ENCODE assay signal across 9 cellular contexts in genomic region chr6:75932067-75932466, GRCh38.
DNase-seq lines count a peak whose midpoint lies in the region; ATAC-seq and TF ChIP-seq lines count a peak whose summit lies in the region.
"Had no signal": no experiment of that assay in that cellular context is flagged by ENCODE, and none has a peak within 500 bp of the region (broad histone marks: within the 10 kb centered on the region; RNA-seq: fewer than 3 reads in every experiment).

No MANE protein-coding gene starts in this region.

- no peak overlapping the region for H3K4me3 ChIP-seq in Karpas-422 (ENCODE audit: low read length)
- no peak overlapping the region for H3K4me3 ChIP-seq in WERI-Rb-1 (ENCODE audit: low read depth, low read length)

- peak; percentile 71 for TF ChIP-seq CTCF in WERI-Rb-1 (IDR thresholded peaks at IDR 0.05; ENCODE audit: low read depth, low read length)
- TF ChIP-seq CTCF in CD4-positive, alpha-beta T cell (IDR thresholded peaks at IDR 0.05), result no peak

- no peaks in the 10 kb centered on the region for H3K79me2 ChIP-seq in Karpas-422 (ENCODE audit: low read length)

- H3K9me3 Mint-ChIP-seq in CD4-positive, alpha-beta T cell, result no peaks in the 10 kb centered on the region

- no peaks in the 10 kb centered on the region for H3K4me1 ChIP-seq in Karpas-422 (ENCODE audit: low read length)

- no peaks in the 10 kb centered on the region for H3K36me3 Mint-ChIP-seq in CD4-positive, alpha-beta T cell (ENCODE audit: low read depth)
- H3K36me3 Mint-ChIP-seq: CD4-positive, CD25-positive, alpha-beta regulatory T cell had no signal

- H3K9me3 ChIP-seq in Karpas-422 (ENCODE audit: low read length) (no peaks in the 10 kb centered on the region), WERI-Rb-1 (ENCODE audit: severe bottlenecking) (no peaks in the 10 kb centered on the region)
- H3K9me3 ChIP-seq in CD4-positive, alpha-beta T cell (ENCODE audit: control insufficient read depth, low read length), result no peaks in the 10 kb centered on the region

- H3K27ac ChIP-seq in Karpas-422 (ENCODE audit: low read length) (no peak overlapping the region), WERI-Rb-1 (no peak overlapping the region)
- H3K27ac ChIP-seq in CD4-positive, alpha-beta T cell (ENCODE audit: low read depth, low read length), result no peak overlapping the region

- H3K36me3 ChIP-seq in Karpas-422 (ENCODE audit: insufficient read depth, low read length) (no peaks in the 10 kb centered on the region), WERI-Rb-1 (no peaks in the 10 kb centered on the region)

- DNase-seq in NCI-H2107 treated with DMSO at 0.1 percent for 48 hours (lab: John Stamatoyannopoulos, UW; ENCODE audit: unreplicated experiment) (peak; percentile 10), NCI-H2107 (lab: John Stamatoyannopoulos, UW) (no peak), Karpas-422 (peak; percentile 72), WERI-Rb-1 (peak; percentile 69), left kidney (ENCODE audit: low read depth, low spot score) (peak; percentile 77), NCI-H2171 (lab: John Stamatoyannopoulos, UW) (no peak)
- no peak for DNase-seq in CD4-positive, alpha-beta T cell
- DNase-seq: CD4-positive, CD25-positive, alpha-beta regulatory T cell had no signal

- no peak overlapping the region for H3K4me3 Mint-ChIP-seq in CD4-positive, alpha-beta T cell
- H3K4me3 Mint-ChIP-seq: CD4-positive, CD25-positive, alpha-beta regulatory T cell had no signal

- no peak overlapping the region for H2AFZ ChIP-seq in Karpas-422 (ENCODE audit: low read length)

- H3K27me3 ChIP-seq in Karpas-422 (ENCODE audit: low read length) (no peaks in the 10 kb centered on the region), WERI-Rb-1 (ENCODE audit: insufficient read depth, low read depth, severe bottlenecking) (no peaks in the 10 kb centered on the region)
- H3K27me3 ChIP-seq in CD4-positive, alpha-beta T cell (ENCODE audit: control insufficient read depth, insufficient read depth, low read length), result peaks cover 21% of the 10 kb centered on the region

- intact Hi-C loops in CD4-positive, alpha-beta T cell (cut with DNase I, micrococcal nuclease), result loop anchor here in 1 of 2 experiments (10.0 kb wide), 1 partner anchor 1533 kb away; the partner anchor contains the start of gene HTR1B

- H3K4me2 ChIP-seq in Karpas-422 (ENCODE audit: low read depth, low read length, poor library complexity, severe bottlenecking), result no peak overlapping the region

- H3K9me2 ChIP-seq in Karpas-422 (replicated peaks; ENCODE audit: insufficient read depth, low read length), result no peaks in the 10 kb centered on the region

- H3K27me3 Mint-ChIP-seq in CD4-positive, alpha-beta T cell, result peaks cover 23% of the 10 kb centered on the region

- CTCF ChIA-PET in CD4-positive, alpha-beta T cell (lab: Charles Lee), result no interaction called here

- POLR2A ChIA-PET in CD4-positive, alpha-beta T cell (lab: Charles Lee), result no interaction called here

- H3K9ac ChIP-seq in Karpas-422 (ENCODE audit: low read length), result no peak overlapping the region

- no peak overlapping the region for H3K27ac Mint-ChIP-seq in CD4-positive, alpha-beta T cell
- H3K27ac Mint-ChIP-seq: CD4-positive, CD25-positive, alpha-beta regulatory T cell had no signal

- ATAC-seq in CD4-positive, alpha-beta T cell (ENCODE audit: poor library complexity), result no peak
- no peak for ATAC-seq in GM18907 (IDR thresholded peaks at IDR 0.05; ENCODE audit: unreplicated experiment)

- peaks cover 6% of the 10 kb centered on the region for H3K4me1 Mint-ChIP-seq in CD4-positive, alpha-beta T cell (ENCODE audit: low read depth)

- no peaks in the 10 kb centered on the region for H4K20me1 ChIP-seq in Karpas-422 (ENCODE audit: insufficient read depth, low read depth, low read length)

Comparison
In these comparisons a context has a peak if more than half of its experiments do, and no peak if none do; other contexts are left out.
1. DNase-seq: peak in NCI-H2107 treated with DMSO at 0.1 percent for 48 hours (single experiment), Karpas-422 (single experiment), WERI-Rb-1 (single experiment) and left kidney (single experiment); none in NCI-H2107 (single experiment), CD4-positive, alpha-beta T cell (0 of 10) and NCI-H2171 (single experiment).